Comparison of ENCODE assay signal across 25 cellular contexts in genomic region chr1:246532519-246532918, GRCh38. TPM values are rescaled to one million over a fixed set of nuclear protein-coding genes. Genes with fewer than 3 reads are reported as not detected.
DNase-seq lines count a peak whose midpoint lies in the region; ATAC-seq, FAIRE-seq and TF ChIP-seq lines count a peak whose summit lies in the region.
"Had no signal": no experiment of that assay in that cellular context is flagged by ENCODE, and none has a peak within 500 bp of the region (broad histone marks: within the 10 kb centered on the region; RNA-seq: fewer than 3 reads in every experiment).

No MANE protein-coding gene starts in this region.

- no peak for ATAC-seq in stimulated activated effector memory CD8-positive, alpha-beta T cell treated with anti-CD3 and anti-CD28 coated beads, Interleukin-12 subunit alpha, Interleukin-12 subunit beta, amount 100 ng/mL, for 72 hours
- ATAC-seq: activated T-helper 17 cell treated with anti-CD3 and anti-CD28 coated beads, Interleukin-2, amount 50 U/mL, for 72 hours; left cardiac atrium; naive thymus-derived CD8-positive, alpha-beta T cell had no signal

- peaks cover 3% of the 10 kb centered on the region for H3K9me3 Mint-ChIP-seq in stimulated activated effector memory CD8-positive, alpha-beta T cell treated with anti-CD3 and anti-CD28 coated beads, Interleukin-12 subunit alpha, Interleukin-12 subunit beta, amount 100 ng/mL, for 72 hours

- H3K4me1 Mint-ChIP-seq in stimulated activated effector memory CD8-positive, alpha-beta T cell treated with anti-CD3 and anti-CD28 coated beads, Interleukin-12 subunit alpha, Interleukin-12 subunit beta, amount 100 ng/mL, for 72 hours: peaks cover 9% of the 10 kb centered on the region

- POLR2A ChIA-PET in AG04450 (lab: Yijun Ruan, JAX) (no interaction called here), OCI-LY7 (lab: Charles Lee) (interaction anchor here (0.6 kb wide), 1 partner anchor 117 kb away, joined by 3 read pairs; no protein-coding TSS in a partner anchor)

- no peak overlapping the region for H3K4me3 Mint-ChIP-seq in stimulated activated effector memory CD8-positive, alpha-beta T cell treated with anti-CD3 and anti-CD28 coated beads, Interleukin-12 subunit alpha, Interleukin-12 subunit beta, amount 100 ng/mL, for 72 hours
- H3K4me3 Mint-ChIP-seq: activated naive CD8-positive, alpha-beta T cell treated with anti-CD3 and anti-CD28 coated beads for 36 hours; activated T-helper 17 cell treated with anti-CD3 and anti-CD28 coated beads, Interleukin-2, amount 50 U/mL, for 72 hours; naive thymus-derived CD8-positive, alpha-beta T cell; stimulated activated naive CD8-positive, alpha-beta T cell treated with anti-CD3 and anti-CD28 coated beads, Interleukin-15, Interleukin-2, amounts not matched to agents 100 ng/mL and 50 ng/mL, for 24 hours had no signal

- DNase-seq in AG04450 (ENCODE audit: low read depth, low spot score): no peak
- peak; percentile 11 for DNase-seq in EH (ENCODE audit: low read depth)
- DNase-seq in OCI-LY7 (ENCODE audit: low spot score): no peak
- DNase-seq in fibroblast of mammary gland (ENCODE audit: low read depth): no peak
- no peak for DNase-seq in NCI-H146 treated with DMSO at 0.1 percent for 48 hours (lab: John Stamatoyannopoulos, UW; ENCODE audit: unreplicated experiment)
- no peak for DNase-seq in stimulated activated effector memory CD8-positive, alpha-beta T cell treated with anti-CD3 and anti-CD28 coated beads, Interleukin-12 subunit alpha, Interleukin-12 subunit beta, amount 100 ng/mL, for 72 hours (ENCODE audit: low spot score in 2 of 2)
- no peak for DNase-seq in GM12892 (ENCODE audit: insufficient read length)
- DNase-seq in COR-L47 (lab: John Stamatoyannopoulos, UW): no peak
- DNase-seq: activated CD4-positive, CD25-positive, alpha-beta regulatory T cell treated with anti-CD3 and anti-CD28 coated beads, Interleukin-2, amount 50 U/mL, for 72 hours; activated naive CD8-positive, alpha-beta T cell treated with anti-CD3 and anti-CD28 coated beads for 36 hours; Caco-2; GDM1; H7; left cardiac atrium; mesendoderm; naive thymus-derived CD8-positive, alpha-beta T cell; NCI-H1092 treated with DMSO at 0.1 percent for 48 hours; NCI-H526; PC-9; transverse colon had no signal

- H3K4me2 ChIP-seq in OCI-LY7 (ENCODE audit: low read length): no peak overlapping the region
- H3K4me2 ChIP-seq: PC-9 had no signal

- CTCF ChIA-PET in AG04450 (lab: Charles Lee): interaction anchor here (0.5 to 1.5 kb wide), 3 partner anchors 28 to 110 kb away, joined by 5 to 11 read pairs (median 5); no protein-coding TSS in a partner anchor
- CTCF ChIA-PET in OCI-LY7 (lab: Charles Lee; ENCODE audit: unreplicated experiment): no interaction called here

- no TSS peak for BruUV-seq in OCI-LY7 (replicated peaks; lab: Mats Ljungman, UMichigan)

- TF ChIP-seq POLR2A in GM12892 (IDR thresholded peaks at IDR 0.05; ENCODE audit: low read depth, low read length): no peak

- no peak overlapping the region for H3K27ac ChIP-seq in AG04450 (ENCODE audit: low read depth, low read length)
- no peak overlapping the region for H3K27ac ChIP-seq in OCI-LY7 (ENCODE audit: low read depth, low read length, poor library complexity, severe bottlenecking)
- H3K27ac ChIP-seq: breast epithelium, epithelial cell of prostate, parathyroid adenoma, PC-9, transverse colon had no signal

- H2AFZ ChIP-seq in OCI-LY7 (ENCODE audit: low read length): no peak overlapping the region
- H2AFZ ChIP-seq: parathyroid adenoma, PC-9 had no signal

- intact Hi-C loops in OCI-LY7 (cut with micrococcal nuclease; ENCODE audit: unreplicated experiment): no loop called here

- TF ChIP-seq CTCF in AG04450 (IDR thresholded peaks at IDR 0.05; ENCODE audit: low read depth, low read length): peak; percentile 22; the same call in 1 of the 2 replicates
- peak; percentile 31; the same call in 1 of the 2 replicates for TF ChIP-seq CTCF in OCI-LY7 (conservative IDR thresholded peaks at IDR 0.05; ENCODE audit: low read length)
- peak; percentile 5 for TF ChIP-seq CTCF in fibroblast of mammary gland (conservative IDR thresholded peaks at IDR 0.05; ENCODE audit: control insufficient read depth, insufficient read depth, low read depth, low read length)

- H3K9me3 ChIP-seq in AG04450 (ENCODE audit: control insufficient read depth, insufficient read depth, low read length) (peaks cover 11% of the 10 kb centered on the region), OCI-LY7 (ENCODE audit: low read length) (no peaks in the 10 kb centered on the region)

- peaks cover 10% of the 10 kb centered on the region for H3K27me3 ChIP-seq in AG04450 (ENCODE audit: control insufficient read depth, insufficient read depth, low read length)
- H3K27me3 ChIP-seq: breast epithelium, transverse colon had no signal

- no peak overlapping the region for H3K27ac Mint-ChIP-seq in stimulated activated effector memory CD8-positive, alpha-beta T cell treated with anti-CD3 and anti-CD28 coated beads, Interleukin-12 subunit alpha, Interleukin-12 subunit beta, amount 100 ng/mL, for 72 hours
- H3K27ac Mint-ChIP-seq: activated naive CD8-positive, alpha-beta T cell treated with anti-CD3 and anti-CD28 coated beads for 36 hours; activated T-helper 17 cell treated with anti-CD3 and anti-CD28 coated beads, Interleukin-2, amount 50 U/mL, for 72 hours; naive thymus-derived CD8-positive, alpha-beta T cell; stimulated activated naive CD8-positive, alpha-beta T cell treated with anti-CD3 and anti-CD28 coated beads, Interleukin-15, Interleukin-2, amounts not matched to agents 100 ng/mL and 50 ng/mL, for 24 hours had no signal

- H4K20me1 ChIP-seq in OCI-LY7 (ENCODE audit: insufficient read depth, low read length): no peaks in the 10 kb centered on the region

- no peaks in the 10 kb centered on the region for H3K36me3 Mint-ChIP-seq in stimulated activated effector memory CD8-positive, alpha-beta T cell treated with anti-CD3 and anti-CD28 coated beads, Interleukin-12 subunit alpha, Interleukin-12 subunit beta, amount 100 ng/mL, for 72 hours
- H3K36me3 Mint-ChIP-seq: activated naive CD8-positive, alpha-beta T cell treated with anti-CD3 and anti-CD28 coated beads for 36 hours had no signal

- peaks cover 5% of the 10 kb centered on the region for H3K4me1 ChIP-seq in OCI-LY7 (ENCODE audit: insufficient read depth, low read length, poor library complexity, severe bottlenecking)
- H3K4me1 ChIP-seq: breast epithelium, Caco-2, parathyroid adenoma had no signal

- no peak for FAIRE-seq in GM12892 (lab: Jason Lieb, UNC)

- H3K9me2 ChIP-seq in OCI-LY7 (ENCODE audit: insufficient read depth, low read length): no peaks in the 10 kb centered on the region

- no peaks in the 10 kb centered on the region for H3K36me3 ChIP-seq in OCI-LY7 (ENCODE audit: insufficient read depth, low read length)
- H3K36me3 ChIP-seq: breast epithelium, transverse colon had no signal

- H3K4me3 ChIP-seq in AG04450 (ENCODE audit: low read depth, low read length) (no peak overlapping the region), OCI-LY7 (ENCODE audit: low read depth, low read length, poor library complexity, severe bottlenecking) (no peak overlapping the region), fibroblast of mammary gland (ENCODE audit: control insufficient read depth, low read depth, low read length) (no peak overlapping the region)
- H3K4me3 ChIP-seq: breast epithelium, PC-9, transverse colon had no signal

- no peaks in the 10 kb centered on the region for H3K79me2 ChIP-seq in OCI-LY7 (ENCODE audit: insufficient read depth, low read depth, low read length)
- H3K79me2 ChIP-seq: parathyroid adenoma had no signal

RNA-seq across cellular contexts. Expression of gene SMYD3, which starts 25.4 kb away (rescaled TPM):
- 37.5 and 39.9 TPM in 2 replicates for polyA plus RNA-seq in AG04450 (2011; rRNA removed)
- polyA minus RNA-seq in AG04450 (2011; rRNA and poly(A)+ RNA removed): 37.0 and 40.4 TPM in 2 replicates
- total RNA-seq in OCI-LY7 (2014; rRNA removed; shearing (Covaris generic)): 26.6 and 28.9 TPM in 2 replicates
- 32.5 and 34.5 TPM in 2 replicates for total RNA-seq in OCI-LY7 (2022)
- 30.2 TPM for polyA plus RNA-seq in GM12892 (2012; ENCODE audit: missing spikeins)

RNA-seq across cellular contexts. Expression of gene TFB2M, which starts 33.5 kb away (rescaled TPM):
- polyA plus RNA-seq in AG04450 (2011; rRNA removed): 16.7 and 23.2 TPM in 2 replicates
- 5.7 and 6.9 TPM in 2 replicates for polyA minus RNA-seq in AG04450 (2011; rRNA and poly(A)+ RNA removed)
- 10.7 and 15.0 TPM in 2 replicates for total RNA-seq in OCI-LY7 (2014; rRNA removed; shearing (Covaris generic))
- total RNA-seq in OCI-LY7 (2022): 13.2 and 17.5 TPM in 2 replicates
- polyA plus RNA-seq in GM12892 (2012; ENCODE audit: missing spikeins): 20.8 TPM

RNA-seq across cellular contexts. Expression of gene CNST, which starts 33.7 kb away (rescaled TPM):
- 20.5 and 21.5 TPM in 2 replicates for polyA plus RNA-seq in AG04450 (2011; rRNA removed)
- 31.4 and 49.5 TPM in 2 replicates for polyA minus RNA-seq in AG04450 (2011; rRNA and poly(A)+ RNA removed)
- 14.6 and 17.1 TPM in 2 replicates for total RNA-seq in OCI-LY7 (2014; rRNA removed; shearing (Covaris generic))
- total RNA-seq in OCI-LY7 (2022): 25.1 and 27.2 TPM in 2 replicates
- polyA plus RNA-seq in GM12892 (2012; ENCODE audit: missing spikeins): 7.7 TPM
